In the genomic region with DNA sequence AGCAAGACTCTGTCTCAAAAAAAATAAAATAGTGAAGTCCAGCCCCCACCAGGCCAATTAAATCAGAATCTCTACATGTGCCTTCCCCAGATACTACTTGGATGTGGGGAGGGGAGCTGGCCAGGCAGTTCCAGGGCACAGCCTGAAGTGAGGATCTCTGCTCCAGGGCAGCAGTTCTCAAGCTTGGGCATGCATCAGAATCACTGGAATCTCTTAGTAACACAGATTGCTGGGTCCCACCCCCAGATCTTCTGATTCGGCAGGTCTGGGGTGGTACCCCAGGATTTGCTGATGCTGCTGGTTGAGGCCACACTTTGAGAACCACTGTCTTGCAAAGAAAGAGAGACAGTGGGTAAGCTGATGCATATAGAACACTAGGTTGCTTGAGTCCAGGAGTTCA, we compare ENCODE assay signal across 17 cellular contexts. TPM values are rescaled to one million over a fixed set of nuclear protein-coding genes. Genes with fewer than 3 reads are reported as not detected.
"Had no signal": no experiment of that assay in that cellular context is flagged by ENCODE, and none has a peak within 500 bp of the region (broad histone marks: within the 10 kb centered on the region; RNA-seq: fewer than 3 reads in every experiment).

No MANE protein-coding gene starts in this region.

- H3K4me3 ChIP-seq: gastrocnemius medialis, lung, pancreas, prostate gland, right lobe of liver, tibial artery had no signal

- H3K4me1 ChIP-seq: pancreas, prostate gland, right lobe of liver had no signal

- H3K36me3 ChIP-seq: gastrocnemius medialis, pancreas, prostate gland, right lobe of liver, tibial artery had no signal

- H3K27me3 ChIP-seq: right lobe of liver had no signal

- H3K27ac ChIP-seq: pancreas, prostate gland, right lobe of liver, tibial artery had no signal

- ATAC-seq: effector memory CD8-positive, alpha-beta T cell; stimulated activated memory B cell treated with anti-CD40 and anti-IgM and Interleukin-4, amounts not matched to agents 10 μg/mL and 1 μg/mL and 100 μg/mL, for 72 hours had no signal

- DNase-seq: effector memory CD8-positive, alpha-beta T cell; gastrocnemius medialis; immature natural killer cell; kidney; left cardiac atrium; left ventricle myocardium superior; naive B cell; occipital lobe; right lobe of liver; stimulated activated CD4-positive, alpha-beta T cell treated with anti-CD3 and anti-CD28 coated beads, Interleukin-15, amount 100 ng/mL, for 24 hours; stimulated activated CD4-positive, alpha-beta T cell treated with anti-CD3 and anti-CD28 coated beads, Interleukin-1b, Interleukin-23, amount 100 ng/mL, for 48 hours; tibial artery had no signal

- H3K9me3 ChIP-seq: gastrocnemius medialis, pancreas, prostate gland, right lobe of liver, tibial artery had no signal

RNA-seq across cellular contexts. Expression of a gene that starts 8.3 kb away (rescaled TPM):
- total RNA-seq: fibroblast of lung had no signal
